Comparison of ENCODE assay signal across 18 cellular contexts in genomic region chr7:66353547-66353946, GRCh38.
A peak's percentile ranks its signal among the peaks of the same experiment; 100 is the strongest.
DNase-seq lines count a peak whose midpoint lies in the region; ATAC-seq and TF ChIP-seq lines count a peak whose summit lies in the region.
"Had no signal": no experiment of that assay in that cellular context is flagged by ENCODE, and none has a peak within 500 bp of the region (broad histone marks: within the 10 kb centered on the region; RNA-seq: fewer than 3 reads in every experiment).

No MANE protein-coding gene starts in this region.

- in situ Hi-C loops in KBM-7 (cut with MboI; ENCODE audit: low pct_unique_long_range_greater_than_20kb, low sequenced_read_pairs) = no loop called here

- TF ChIP-seq CTCF in cardiac fibroblast (IDR thresholded peaks at IDR 0.05; ENCODE audit: low read depth, low read length) (no peak), foreskin keratinocyte (conservative IDR thresholded peaks at IDR 0.05) (no peak), left lung (IDR thresholded peaks at IDR 0.05) (no peak)

- H3K9me3 ChIP-seq in left lung = no peaks in the 10 kb centered on the region
- H3K9me3 ChIP-seq: body of pancreas, SJCRH30 had no signal

- H3K4me3 ChIP-seq in cardiac fibroblast (replicated peaks in 1 of 2; ENCODE audit: low read depth in 2 of 2, low read length in 2 of 2) (no peak overlapping the region), left lung (no peak overlapping the region)
- H3K4me3 ChIP-seq: body of pancreas, SJCRH30 had no signal

- H3K27ac ChIP-seq in foreskin keratinocyte (peak overlapping the region; percentile 93), left lung (no peak overlapping the region)
- H3K27ac ChIP-seq: body of pancreas, SJCRH30 had no signal

- DNase-seq in AG08395 (ENCODE audit: low spot score) = peak; percentile 12
- DNase-seq in KBM-7 = peak; percentile 14
- peak; percentile 37 to 84 for DNase-seq in cardiac fibroblast (ENCODE audit: low read depth in 2 of 2)
- DNase-seq in foreskin keratinocyte = peak; percentile 75 to 94
- DNase-seq in CD1c-positive myeloid dendritic cell (ENCODE audit: extremely low spot score) = no peak
- no peak for DNase-seq in left lung
- DNase-seq: activated CD4-positive, alpha-beta T cell treated with anti-CD3 and anti-CD28 coated beads, Interleukin-2, amount 10 ng/mL, durations not matched to agents 24 days and 14 days; activated naive CD4-positive, alpha-beta T cell treated with anti-CD3 and anti-CD28 coated beads, Interleukin-2, amount 50 U/mL, for 16 hours; body of pancreas; COR-L47; GOT3; Karpas-422; NCI-H1694; NCI-H510A treated with DMSO at 0.1 percent for 48 hours; SJCRH30; T-helper 9 cell had no signal

- ATAC-seq in foreskin keratinocyte (peak; percentile 56), HG03442 (IDR thresholded peaks at IDR 0.05; ENCODE audit: unreplicated experiment) (no peak), HG02840 (IDR thresholded peaks at IDR 0.05; ENCODE audit: low FRiP score, unreplicated experiment) (no peak), left lung (no peak)
- ATAC-seq: body of pancreas had no signal

- peaks cover 37% of the 10 kb centered on the region for H3K4me1 ChIP-seq in foreskin keratinocyte
- peaks cover 9 to 31% of the 10 kb centered on the region in 2 donors for H3K4me1 ChIP-seq in left lung
- H3K4me1 ChIP-seq: body of pancreas, SJCRH30 had no signal

- intact Hi-C loops in left lung (cut with DNase I) = no loop called here

- no peaks in the 10 kb centered on the region for H3K27me3 ChIP-seq in foreskin keratinocyte
- H3K27me3 ChIP-seq in left lung = no peaks in the 10 kb centered on the region
- H3K27me3 ChIP-seq: body of pancreas, SJCRH30 had no signal

- H3K36me3 ChIP-seq in left lung = peaks cover 0 to 8% of the 10 kb centered on the region in 2 donors

Comparison
In these comparisons a context has a peak if more than half of its experiments do, and no peak if none do; other contexts are left out.
1. DNase-seq: peak in AG08395 (single experiment), KBM-7 (single experiment), cardiac fibroblast (2 of 2) and foreskin keratinocyte (2 of 2); none in CD1c-positive myeloid dendritic cell (single experiment) and left lung (0 of 2).